20 cellular contexts compared by ENCODE assay signal in genomic region chr5:172680921-172681320, GRCh38. TPM values are rescaled to one million over a fixed set of nuclear protein-coding genes. Genes with fewer than 3 reads are reported as not detected.
DNase-seq lines count a peak whose midpoint lies in the region; ATAC-seq and TF ChIP-seq lines count a peak whose summit lies in the region.
"Had no signal": no experiment of that assay in that cellular context is flagged by ENCODE, and none has a peak within 500 bp of the region (broad histone marks: within the 10 kb centered on the region; RNA-seq: fewer than 3 reads in every experiment).

No MANE protein-coding gene starts in this region.

- H3K36me3 ChIP-seq in OCI-LY7 (ENCODE audit: insufficient read depth, low read length): no peaks in the 10 kb centered on the region

- no peak overlapping the region for H2AFZ ChIP-seq in OCI-LY7 (ENCODE audit: low read length)

- intact Hi-C loops in OCI-LY7 (cut with micrococcal nuclease; ENCODE audit: unreplicated experiment): no loop called here

- no peak overlapping the region for H3K27ac Mint-ChIP-seq in osteocyte (ENCODE audit: unreplicated experiment)
- H3K27ac Mint-ChIP-seq: activated CD4-positive, alpha-beta T cell treated with anti-CD3 and anti-CD28 coated beads for 36 hours; CD4-positive, alpha-beta T cell had no signal

- H3K4me1 Mint-ChIP-seq in osteocyte (ENCODE audit: unreplicated experiment): peaks cover 3% of the 10 kb centered on the region

- no peak overlapping the region for H3K4me3 ChIP-seq in OCI-LY7 (ENCODE audit: low read depth, low read length, poor library complexity, severe bottlenecking)
- H3K4me3 ChIP-seq: body of pancreas, sigmoid colon, SK-N-MC had no signal

- BruUV-seq in OCI-LY7 (replicated peaks; lab: Mats Ljungman, UMichigan): no TSS peak

- H3K4me1 ChIP-seq in OCI-LY7 (ENCODE audit: insufficient read depth, low read length, poor library complexity, severe bottlenecking): no peaks in the 10 kb centered on the region

- DNase-seq in CD1c-positive myeloid dendritic cell (ENCODE audit: extremely low spot score): peak; percentile 75
- DNase-seq in KBM-7: peak; percentile 95
- peak; percentile 36 for DNase-seq in OCI-LY7 (ENCODE audit: low spot score)
- DNase-seq in dermis blood vessel endothelial cell: peak; percentile 19
- no peak for DNase-seq in cerebellar cortex (ENCODE audit: low spot score)
- DNase-seq in osteocyte (ENCODE audit: extremely low spot score, unreplicated experiment): no peak
- no peak for DNase-seq in inferior parietal cortex (ENCODE audit: extremely low spot score)
- DNase-seq: activated CD4-positive, alpha-beta T cell treated with anti-CD3 and anti-CD28 coated beads for 36 hours; body of pancreas; CD4-positive, alpha-beta T cell; DMS53; HCEC 1CT; left colon; midbrain; NCI-H1436; NCI-H2171 treated with DMSO at 0.1 percent for 48 hours; NCI-H69; sigmoid colon had no signal

- POLR2A ChIA-PET in OCI-LY7 (lab: Charles Lee): no interaction called here

- no peak for TF ChIP-seq CTCF in OCI-LY7 (conservative IDR thresholded peaks at IDR 0.05; ENCODE audit: low read length)
- TF ChIP-seq CTCF in osteocyte (IDR thresholded peaks at IDR 0.05): no peak

- no peaks in the 10 kb centered on the region for H4K20me1 ChIP-seq in OCI-LY7 (ENCODE audit: insufficient read depth, low read length)

- ATAC-seq in HG02798 (IDR thresholded peaks at IDR 0.05; ENCODE audit: poor library complexity, unreplicated experiment): no peak
- ATAC-seq: activated CD4-positive, alpha-beta T cell treated with anti-CD3 and anti-CD28 coated beads for 36 hours; body of pancreas; left colon had no signal

- H3K9me2 ChIP-seq in OCI-LY7 (ENCODE audit: insufficient read depth, low read length): no peaks in the 10 kb centered on the region

- no peaks in the 10 kb centered on the region for H3K36me3 Mint-ChIP-seq in osteocyte (ENCODE audit: unreplicated experiment)

- no peaks in the 10 kb centered on the region for H3K79me2 ChIP-seq in OCI-LY7 (ENCODE audit: insufficient read depth, low read depth, low read length)

- no peaks in the 10 kb centered on the region for H3K9me3 Mint-ChIP-seq in osteocyte (ENCODE audit: unreplicated experiment)
- H3K9me3 Mint-ChIP-seq: CD4-positive, alpha-beta T cell had no signal

- no peaks in the 10 kb centered on the region for H3K27me3 Mint-ChIP-seq in osteocyte (ENCODE audit: unreplicated experiment)
- H3K27me3 Mint-ChIP-seq: CD4-positive, alpha-beta T cell had no signal

- H3K4me3 Mint-ChIP-seq in osteocyte (ENCODE audit: unreplicated experiment): no peak overlapping the region
- H3K4me3 Mint-ChIP-seq: activated CD4-positive, alpha-beta T cell treated with anti-CD3 and anti-CD28 coated beads for 36 hours had no signal

- H3K4me2 ChIP-seq in OCI-LY7 (ENCODE audit: low read length): no peak overlapping the region

- CTCF ChIA-PET in OCI-LY7 (lab: Charles Lee; ENCODE audit: unreplicated experiment): interaction anchor here (0.6 kb wide), 1 partner anchor 352 kb away, joined by 3 read pairs; no protein-coding TSS in a partner anchor

- H3K27ac ChIP-seq in OCI-LY7 (ENCODE audit: low read depth, low read length, poor library complexity, severe bottlenecking): no peak overlapping the region
- H3K27ac ChIP-seq: body of pancreas, SK-N-MC had no signal

- in situ Hi-C loops in KBM-7 (cut with MboI; ENCODE audit: low pct_unique_long_range_greater_than_20kb, low sequenced_read_pairs): no loop called here

- no peaks in the 10 kb centered on the region for H3K9me3 ChIP-seq in OCI-LY7 (ENCODE audit: low read length)
- H3K9me3 ChIP-seq: body of pancreas, sigmoid colon had no signal

RNA-seq across cellular contexts. Expression of gene NEURL1B, which starts 39.9 kb away (rescaled TPM):
- 0.23 and 0.57 TPM in 2 replicates for total RNA-seq in OCI-LY7 (2014; rRNA removed; shearing (Covaris generic))
- total RNA-seq in OCI-LY7 (2022): 0.30 and 0.32 TPM in 2 replicates
- total RNA-seq in dermis blood vessel endothelial cell: 6.9 and 26.0 TPM in 2 replicates
- 1.5 and 1.7 TPM in 2 replicates for total RNA-seq in osteocyte

Comparison
In these comparisons a context has a peak if more than half of its experiments do, and no peak if none do; other contexts are left out.
1. DNase-seq: peak in CD1c-positive myeloid dendritic cell (single experiment), KBM-7 (single experiment), OCI-LY7 (single experiment) and dermis blood vessel endothelial cell (single experiment); none in cerebellar cortex (single experiment), osteocyte (single experiment) and inferior parietal cortex (single experiment).